In the genomic region with DNA sequence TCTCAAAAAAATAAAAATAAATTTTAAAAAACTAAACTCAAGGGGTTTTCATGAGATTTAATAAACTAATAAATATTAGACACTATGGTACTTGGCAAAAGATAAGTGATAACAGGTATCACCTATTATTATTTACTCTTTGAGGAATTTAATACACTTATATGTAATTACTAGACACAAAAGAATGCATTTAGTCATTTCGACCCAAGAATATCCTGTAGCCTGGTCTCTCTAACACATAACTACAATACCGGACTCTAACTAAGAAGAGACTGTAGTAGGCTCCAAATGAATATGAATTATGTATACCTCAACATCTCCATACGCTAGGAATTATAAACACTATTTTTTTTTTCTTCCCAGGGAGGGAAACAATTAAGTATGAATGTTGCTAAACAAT, we compare ENCODE assay signal across 12 cellular contexts.
A peak's percentile ranks its signal among the peaks of the same experiment; 100 is the strongest.
DNase-seq lines count a peak whose midpoint lies in the region; ATAC-seq and TF ChIP-seq lines count a peak whose summit lies in the region.
"Had no signal": no experiment of that assay in that cellular context is flagged by ENCODE, and none has a peak within 500 bp of the region (broad histone marks: within the 10 kb centered on the region; RNA-seq: fewer than 3 reads in every experiment).

No MANE protein-coding gene starts in this region.

- H3K27me3 ChIP-seq in RWPE2 (ENCODE audit: insufficient read depth, poor library complexity, severe bottlenecking) (no peaks in the 10 kb centered on the region), esophagus squamous epithelium (no peaks in the 10 kb centered on the region)
- H3K27me3 ChIP-seq: BLaER1 had no signal

- H3K4me1 ChIP-seq in RWPE2 (ENCODE audit: insufficient read depth, poor library complexity, severe bottlenecking) (peaks cover 38% of the 10 kb centered on the region), esophagus squamous epithelium (no peaks in the 10 kb centered on the region)
- H3K4me1 ChIP-seq: BLaER1 had no signal

- intact Hi-C loops in posterior vena cava (cut with DNase I) (no loop called here), esophagus squamous epithelium (cut with DNase I) (no loop called here)

- no peak for TF ChIP-seq CTCF in RWPE2 (IDR thresholded peaks at IDR 0.05; ENCODE audit: poor library complexity, severe bottlenecking)
- TF ChIP-seq CTCF in epithelial cell of esophagus (IDR thresholded peaks at IDR 0.05; ENCODE audit: insufficient read depth, low read depth, low read length, missing control alignments): no peak
- no peak for TF ChIP-seq CTCF in omental fat pad (IDR thresholded peaks at IDR 0.05)
- no peak for TF ChIP-seq CTCF in esophagus squamous epithelium (IDR thresholded peaks at IDR 0.05)

- 83 to 90% methylated on average over 3 of the region's 3 CpGs for WGBS in esophagus squamous epithelium, 2 donors

- ATAC-seq in RWPE2 (ENCODE audit: low read depth) (peak; percentile 50; the same call in 2 of the 3 replicates), omental fat pad (ENCODE audit: low FRiP score) (no peak)

- H3K4me3 ChIP-seq in RWPE2 (ENCODE audit: severe bottlenecking) (no peak overlapping the region), epithelial cell of esophagus (ENCODE audit: low read length) (no peak overlapping the region), esophagus squamous epithelium (no peak overlapping the region)
- H3K4me3 ChIP-seq: BLaER1, GM23248, HAP-1 had no signal

- TF ChIP-seq POLR2A in esophagus squamous epithelium (IDR thresholded peaks at IDR 0.05): no peak

- H3K36me3 ChIP-seq in RWPE2 (ENCODE audit: low read depth) (no peaks in the 10 kb centered on the region), esophagus squamous epithelium (no peaks in the 10 kb centered on the region)
- H3K36me3 ChIP-seq: BLaER1, HAP-1 had no signal

- peak; percentile 51 for DNase-seq in ELR (ENCODE audit: low read depth)
- DNase-seq in RWPE2 (ENCODE audit: low spot score): no peak
- peak; percentile 53 for DNase-seq in epithelial cell of esophagus (ENCODE audit: low read depth)
- no peak for DNase-seq in omental fat pad (ENCODE audit: low spot score)
- DNase-seq in posterior vena cava (ENCODE audit: low spot score): no peak
- DNase-seq in esophagus squamous epithelium (lab: John Stamatoyannopoulos, UW): no peak
- no peak for DNase-seq in SKM-1 (lab: John Stamatoyannopoulos, UW; ENCODE audit: unreplicated experiment)
- DNase-seq: CD4-positive, alpha-beta memory T cell; DMS79 treated with DMSO at 0.1 percent for 48 hours; GM23248 had no signal

- H3K27ac ChIP-seq in RWPE2 (ENCODE audit: poor library complexity, severe bottlenecking): peak overlapping the region; percentile 94
- no peak overlapping the region for H3K27ac ChIP-seq in esophagus squamous epithelium
- H3K27ac ChIP-seq: BLaER1, GM23248 had no signal

- H3K9me3 ChIP-seq in RWPE2 (ENCODE audit: severe bottlenecking) (no peaks in the 10 kb centered on the region), esophagus squamous epithelium (no peaks in the 10 kb centered on the region)
- H3K9me3 ChIP-seq: BLaER1, HAP-1 had no signal

Comparison
In these comparisons a context has a peak if more than half of its experiments do, and no peak if none do; other contexts are left out.
1. DNase-seq: peak in ELR (single experiment) and epithelial cell of esophagus (single experiment); none in RWPE2 (single experiment), omental fat pad (single experiment), posterior vena cava (single experiment), esophagus squamous epithelium (single experiment) and SKM-1 (single experiment).